In the genomic region with DNA sequence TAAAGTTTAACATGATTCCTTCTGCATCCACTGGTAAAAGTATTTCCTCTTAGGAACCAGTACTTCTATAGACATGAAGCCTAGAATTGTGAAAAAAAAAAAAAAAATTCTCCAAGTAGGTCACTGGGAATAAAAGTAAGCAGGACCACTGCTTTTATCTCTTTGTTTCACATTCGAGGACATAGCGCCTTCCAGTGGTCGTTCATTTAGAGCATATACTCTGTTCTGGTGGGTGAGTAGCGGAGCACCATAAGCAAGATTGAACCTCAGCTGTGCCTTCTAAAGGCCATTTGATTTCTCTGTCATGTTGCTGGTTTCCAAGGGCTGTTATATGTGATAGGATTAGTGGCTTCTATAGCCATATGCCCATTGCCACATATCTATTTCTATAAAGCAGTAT, we compare ENCODE assay signal across 13 cellular contexts.
DNase-seq lines count a peak whose midpoint lies in the region; ATAC-seq lines count a peak whose summit lies in the region.
"Had no signal": no experiment of that assay in that cellular context is flagged by ENCODE, and none has a peak within 500 bp of the region (broad histone marks: within the 10 kb centered on the region; RNA-seq: fewer than 3 reads in every experiment).

No MANE protein-coding gene starts in this region.

- H3K27me3 ChIP-seq in HAP-1 (ENCODE audit: low read depth) (no peaks in the 10 kb centered on the region), SJCRH30 (no peaks in the 10 kb centered on the region)
- H3K27me3 ChIP-seq: spleen had no signal

- no peak for ATAC-seq in HG02885 (IDR thresholded peaks at IDR 0.05; ENCODE audit: poor library complexity, unreplicated experiment)

- H3K27ac ChIP-seq in SJCRH30 = no peak overlapping the region
- H3K27ac ChIP-seq: spleen had no signal

- H3K4me1 ChIP-seq in HAP-1 (no peaks in the 10 kb centered on the region), SJCRH30 (no peaks in the 10 kb centered on the region)
- H3K4me1 ChIP-seq: spleen had no signal

- H3K36me3 ChIP-seq in HAP-1 (replicated peaks) = no peaks in the 10 kb centered on the region
- H3K36me3 ChIP-seq in SJCRH30 = no peaks in the 10 kb centered on the region
- H3K36me3 ChIP-seq: spleen had no signal

- H3K4me3 ChIP-seq in HAP-1 (no peak overlapping the region), SJCRH30 (no peak overlapping the region)
- H3K4me3 ChIP-seq: spleen had no signal

- in situ Hi-C loops in HAP-1 (cut with MboI; ENCODE audit: low sequenced_read_pairs) = no loop called here

- intact Hi-C loops in posterior cingulate gyrus (cut with DNase I) = no loop called here

- DNase-seq in ELF-1 (ENCODE audit: low read depth, low spot score) (peak; percentile 31), HAP-1 (ENCODE audit: low spot score in 2 of 2) (peak; percentile 3 to 24), SJCRH30 (peak; percentile 39 to 71), iPS-NIHi11 (ENCODE audit: low spot score) (peak; percentile 49), NCI-H1417 treated with DMSO at 0.1 percent for 48 hours (lab: John Stamatoyannopoulos, UW) (no peak), posterior cingulate gyrus (no peak), occipital lobe (lab: John Stamatoyannopoulos, UW) (no peak)
- DNase-seq: activated T-cell treated with anti-CD3 and anti-CD28 coated beads, Interleukin-2, amount 50 U/mL, for 24 hours; COR-L47; foreskin melanocyte; spleen; T1000 had no signal

- H3K9me3 ChIP-seq in HAP-1 (no peaks in the 10 kb centered on the region), SJCRH30 (replicated peaks) (no peaks in the 10 kb centered on the region)
- H3K9me3 ChIP-seq: spleen had no signal

Comparison
In these comparisons a context has a peak if more than half of its experiments do, and no peak if none do; other contexts are left out.
1. DNase-seq: peak in ELF-1 (single experiment), HAP-1 (2 of 2), SJCRH30 (2 of 2) and iPS-NIHi11 (single experiment); none in NCI-H1417 treated with DMSO at 0.1 percent for 48 hours (single experiment), posterior cingulate gyrus (0 of 10) and occipital lobe (single experiment).